Comparison of ENCODE assay signal across 8 cellular contexts in genomic region chr17:82292251-82293154, GRCh38. TPM values are rescaled to one million over a fixed set of nuclear protein-coding genes. Genes with fewer than 3 reads are reported as not detected.
A peak's percentile ranks its signal among the peaks of the same experiment; 100 is the strongest.
DNase-seq lines count a peak whose midpoint lies in the region; ATAC-seq and TF ChIP-seq lines count a peak whose summit lies in the region.

No MANE protein-coding gene starts in this region.

- ATAC-seq in HG02763 (IDR thresholded peaks at IDR 0.05; ENCODE audit: unreplicated experiment), result peak; percentile 94

- WGBS in tibial nerve, 2 donors, result 6 to 17% methylated on average over 16 to 48 of the region's 86 CpGs

- TF ChIP-seq EP300 in tibial nerve (IDR thresholded peaks at IDR 0.05), result peak; percentile 82 to 98

- H3K79me2 ChIP-seq in SU-DHL-6 (ENCODE audit: insufficient read depth, low read length) (no peaks in the 10 kb centered on the region), parathyroid adenoma (no peaks in the 10 kb centered on the region)

- no peaks in the 10 kb centered on the region for H3K9me2 ChIP-seq in SU-DHL-6 (replicated peaks; ENCODE audit: insufficient read depth, low read length)

- no peaks in the 10 kb centered on the region for H4K20me1 ChIP-seq in SU-DHL-6 (ENCODE audit: low read depth, low read length)

- TF ChIP-seq POLR2A in tibial nerve (IDR thresholded peaks at IDR 0.05), result peak; percentile 89 to 97

- peaks cover 16% of the 10 kb centered on the region for H3F3A ChIP-seq in SU-DHL-6 (ENCODE audit: insufficient read depth)

- H3K4me2 ChIP-seq in SU-DHL-6 (ENCODE audit: low read depth, low read length, poor library complexity, severe bottlenecking), result peak overlapping the region; percentile 71
- H3K4me2 ChIP-seq in parathyroid adenoma (ENCODE audit: low read length), result peak overlapping the region; percentile 94

- H3K9ac ChIP-seq in SU-DHL-6 (ENCODE audit: low read length) (peak overlapping the region; percentile 88), adipocyte (ENCODE audit: low read length) (peak overlapping the region; percentile 89), parathyroid adenoma (peak overlapping the region; percentile 78)

- H3K4me1 ChIP-seq in adipocyte (ENCODE audit: control insufficient read depth, insufficient read depth, low read length) (peaks cover 25% of the 10 kb centered on the region), parathyroid adenoma (peaks cover 23% of the 10 kb centered on the region), tibial nerve (peaks cover 0 to 42% (median 26%) of the 10 kb centered on the region in 4 donors)

- H2AFZ ChIP-seq in SU-DHL-6 (ENCODE audit: low read depth, low read length, severe bottlenecking) (peak overlapping the region; percentile 75), parathyroid adenoma (peak overlapping the region; percentile 97)

- H3K27ac ChIP-seq in SU-DHL-6 (ENCODE audit: low read depth, low read length) (peak overlapping the region; percentile 61), parathyroid adenoma (peak overlapping the region; percentile 86), tibial nerve (peak overlapping the region; percentile 95 to 98 (median 96))

- no peaks in the 10 kb centered on the region for H3K27me3 ChIP-seq in SU-DHL-6 (ENCODE audit: low read length)
- H3K27me3 ChIP-seq in adipocyte (replicated peaks; ENCODE audit: control insufficient read depth, insufficient read depth, low read length), result no peaks in the 10 kb centered on the region
- H3K27me3 ChIP-seq in parathyroid adenoma (ENCODE audit: control insufficient read depth, insufficient read depth, low read length), result no peaks in the 10 kb centered on the region
- no peaks in the 10 kb centered on the region for H3K27me3 ChIP-seq in tibial nerve

- H3K4me3 ChIP-seq in GM12875 (ENCODE audit: low read depth, low read length), result peak overlapping the region; percentile 75
- H3K4me3 ChIP-seq in SU-DHL-6 (ENCODE audit: insufficient read depth, low read length, poor library complexity, severe bottlenecking), result peak overlapping the region; percentile 87
- H3K4me3 ChIP-seq in adipocyte (ENCODE audit: low read length), result peak overlapping the region; percentile 91
- H3K4me3 ChIP-seq in parathyroid adenoma (ENCODE audit: low read depth, low read length), result peak overlapping the region; percentile 93
- peak overlapping the region; percentile 61 to 96 (median 82) for H3K4me3 ChIP-seq in tibial nerve

- no peaks in the 10 kb centered on the region for H3K9me3 ChIP-seq in SU-DHL-6 (ENCODE audit: insufficient read depth, low read length)
- no peaks in the 10 kb centered on the region for H3K9me3 ChIP-seq in adipocyte (ENCODE audit: control insufficient read depth, low read length)
- H3K9me3 ChIP-seq in parathyroid adenoma (ENCODE audit: control insufficient read depth, low read length), result no peaks in the 10 kb centered on the region
- no peaks in the 10 kb centered on the region for H3K9me3 ChIP-seq in tibial nerve

- DNase-seq in NCI-H1417 (lab: John Stamatoyannopoulos, UW) (peak; percentile 98 to 99 (median 98)), adipocyte (ENCODE audit: low read depth) (peak; percentile 98), cardiac septum (ENCODE audit: low spot score) (peak; percentile 97), tibial nerve (ENCODE audit: low spot score in 2 of 2) (peak; percentile 94)

- no peak for TF ChIP-seq CTCF in GM12875 (IDR thresholded peaks at IDR 0.05; ENCODE audit: borderline replicate concordance, insufficient read depth, low read depth, low read length)
- no peak for TF ChIP-seq CTCF in SU-DHL-6 (IDR thresholded peaks at IDR 0.05; ENCODE audit: insufficient read depth, low read length, poor library complexity, severe bottlenecking)
- no peak for TF ChIP-seq CTCF in parathyroid adenoma (IDR thresholded peaks at IDR 0.05)
- TF ChIP-seq CTCF in tibial nerve (IDR thresholded peaks at IDR 0.05), result peak in 1 of 5 experiments; percentile 37

- H3K36me3 ChIP-seq in SU-DHL-6 (ENCODE audit: low read length) (no peaks in the 10 kb centered on the region), adipocyte (ENCODE audit: control insufficient read depth, insufficient read depth, low read length, severe bottlenecking) (no peaks in the 10 kb centered on the region), parathyroid adenoma (ENCODE audit: control insufficient read depth, insufficient read depth, low read length) (no peaks in the 10 kb centered on the region), tibial nerve (no peaks in the 10 kb centered on the region)

- intact Hi-C loops in cardiac septum (cut with DNase I), result loop anchor here (2.0 kb wide), 1 partner anchor 18 kb away; no protein-coding TSS in a partner anchor

RNA-seq across cellular contexts. Expression of gene CSNK1D, which starts 19.0 kb away (rescaled TPM):
- total RNA-seq in cardiac septum (80.9 TPM), tibial nerve (100 to 1,000 TPM in 3 of 4 donors, 10 to 100 TPM in 1; 93.9 to 160 (median 124) TPM)

RNA-seq across cellular contexts. Expression of gene CD7, which starts 24.9 kb away (rescaled TPM):
- total RNA-seq in cardiac septum (0.62 TPM), tibial nerve (under 1 TPM in 2 of 4 donors, not detected in 2; 0.63 to 0.90 TPM)

RNA-seq across cellular contexts. Expression of gene SECTM1, which starts 41.1 kb away (rescaled TPM):
- 2.0 TPM for total RNA-seq in cardiac septum
- total RNA-seq in tibial nerve, result 10 to 100 TPM in 3 of 4 donors, 1 to 10 TPM in 1; 6.9 to 12.6 (median 11.3) TPM

Comparison
In these comparisons a context has a peak if more than half of its experiments do, and no peak if none do; other contexts are left out.
1. Peak in every context shown above with its lines: DNase-seq, ATAC-seq, H3K4me3 ChIP-seq and H3K27ac ChIP-seq.